ENCODE assay signal across 1 cellular context in the genomic region with DNA sequence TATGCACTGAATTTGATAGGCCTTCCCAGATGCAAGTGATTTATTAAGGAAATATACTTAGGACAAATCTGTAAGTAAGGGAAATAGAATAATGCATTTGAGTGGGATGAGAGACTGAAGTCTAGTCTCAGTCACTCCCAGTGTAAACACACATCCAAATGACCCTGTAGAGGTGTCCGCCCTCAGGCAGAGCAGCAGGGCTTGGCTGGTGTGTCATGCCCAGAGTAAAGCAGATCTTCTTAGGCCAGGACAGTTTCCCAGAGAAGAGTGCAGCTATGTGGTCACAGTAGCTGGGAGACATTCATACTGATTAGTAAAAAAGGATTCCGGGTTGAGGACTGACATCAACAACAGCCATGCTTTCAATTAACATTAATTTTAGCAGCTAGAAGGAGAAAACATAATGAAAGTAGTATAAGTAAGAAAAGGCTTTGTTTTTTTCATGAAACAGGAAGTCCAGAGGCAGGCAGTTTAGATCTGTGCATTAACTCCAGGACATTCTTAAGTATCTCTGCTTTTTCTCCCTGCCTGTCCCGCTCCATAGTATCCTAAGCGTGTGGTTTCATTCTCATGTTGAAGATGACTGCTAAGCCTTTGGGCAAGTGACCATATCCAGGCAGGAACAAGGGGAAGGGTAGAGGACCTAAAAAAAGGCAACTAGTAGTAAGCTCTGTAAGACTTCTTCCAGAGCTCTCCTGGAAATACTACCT.
TF ChIP-seq lines count a peak whose summit lies in the region.

No MANE protein-coding gene starts in this region.

TF ChIP-seq in WTC11, 78 proteins besides CTCF, POLR2A, EP300 and RAD21 (continued from another document):
- TF ChIP-seq, protein P1, sequence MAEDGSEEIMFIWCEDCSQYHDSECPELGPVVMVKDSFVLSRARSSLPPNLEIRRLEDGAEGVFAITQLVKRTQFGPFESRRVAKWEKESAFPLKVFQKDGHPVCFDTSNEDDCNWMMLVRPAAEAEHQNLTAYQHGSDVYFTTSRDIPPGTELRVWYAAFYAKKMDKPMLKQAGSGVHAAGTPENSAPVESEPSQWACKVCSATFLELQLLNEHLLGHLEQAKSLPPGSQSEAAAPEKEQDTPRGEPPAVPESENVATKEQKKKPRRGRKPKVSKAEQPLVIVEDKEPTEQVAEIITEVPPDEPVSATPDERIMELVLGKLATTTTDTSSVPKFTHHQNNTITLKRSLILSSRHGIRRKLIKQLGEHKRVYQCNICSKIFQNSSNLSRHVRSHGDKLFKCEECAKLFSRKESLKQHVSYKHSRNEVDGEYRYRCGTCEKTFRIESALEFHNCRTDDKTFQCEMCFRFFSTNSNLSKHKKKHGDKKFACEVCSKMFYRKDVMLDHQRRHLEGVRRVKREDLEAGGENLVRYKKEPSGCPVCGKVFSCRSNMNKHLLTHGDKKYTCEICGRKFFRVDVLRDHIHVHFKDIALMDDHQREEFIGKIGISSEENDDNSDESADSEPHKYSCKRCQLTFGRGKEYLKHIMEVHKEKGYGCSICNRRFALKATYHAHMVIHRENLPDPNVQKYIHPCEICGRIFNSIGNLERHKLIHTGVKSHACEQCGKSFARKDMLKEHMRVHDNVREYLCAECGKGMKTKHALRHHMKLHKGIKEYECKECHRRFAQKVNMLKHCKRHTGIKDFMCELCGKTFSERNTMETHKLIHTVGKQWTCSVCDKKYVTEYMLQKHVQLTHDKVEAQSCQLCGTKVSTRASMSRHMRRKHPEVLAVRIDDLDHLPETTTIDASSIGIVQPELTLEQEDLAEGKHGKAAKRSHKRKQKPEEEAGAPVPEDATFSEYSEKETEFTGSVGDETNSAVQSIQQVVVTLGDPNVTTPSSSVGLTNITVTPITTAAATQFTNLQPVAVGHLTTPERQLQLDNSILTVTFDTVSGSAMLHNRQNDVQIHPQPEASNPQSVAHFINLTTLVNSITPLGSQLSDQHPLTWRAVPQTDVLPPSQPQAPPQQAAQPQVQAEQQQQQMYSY (CRISPR knock-in tag; IDR thresholded peaks at IDR 0.05): no peak
- TF ChIP-seq FOXP1 (CRISPR knock-in tag; IDR thresholded peaks at IDR 0.05; ENCODE audit: borderline replicate concordance): no peak
- TF ChIP-seq, protein P2, sequence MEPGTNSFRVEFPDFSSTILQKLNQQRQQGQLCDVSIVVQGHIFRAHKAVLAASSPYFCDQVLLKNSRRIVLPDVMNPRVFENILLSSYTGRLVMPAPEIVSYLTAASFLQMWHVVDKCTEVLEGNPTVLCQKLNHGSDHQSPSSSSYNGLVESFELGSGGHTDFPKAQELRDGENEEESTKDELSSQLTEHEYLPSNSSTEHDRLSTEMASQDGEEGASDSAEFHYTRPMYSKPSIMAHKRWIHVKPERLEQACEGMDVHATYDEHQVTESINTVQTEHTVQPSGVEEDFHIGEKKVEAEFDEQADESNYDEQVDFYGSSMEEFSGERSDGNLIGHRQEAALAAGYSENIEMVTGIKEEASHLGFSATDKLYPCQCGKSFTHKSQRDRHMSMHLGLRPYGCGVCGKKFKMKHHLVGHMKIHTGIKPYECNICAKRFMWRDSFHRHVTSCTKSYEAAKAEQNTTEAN (CRISPR knock-in tag; IDR thresholded peaks at IDR 0.05): no peak
- TF ChIP-seq ETV6 (CRISPR knock-in tag; IDR thresholded peaks at IDR 0.05): no peak
- TF ChIP-seq EMX1 (CRISPR knock-in tag; IDR thresholded peaks at IDR 0.05): no peak
- TF ChIP-seq SMAD3 (CRISPR knock-in tag; IDR thresholded peaks at IDR 0.05; ENCODE audit: borderline replicate concordance): no peak
- no peak for TF ChIP-seq CBFB (CRISPR knock-in tag; IDR thresholded peaks at IDR 0.05; ENCODE audit: low read depth)
- TF ChIP-seq ZNF121 (CRISPR knock-in tag; IDR thresholded peaks at IDR 0.05): no peak
- TF ChIP-seq ZBTB21 (CRISPR knock-in tag; IDR thresholded peaks at IDR 0.05; ENCODE audit: borderline replicate concordance): no peak
- no peak for TF ChIP-seq SMAD4 (CRISPR knock-in tag; IDR thresholded peaks at IDR 0.05)
- TF ChIP-seq, protein P3, sequence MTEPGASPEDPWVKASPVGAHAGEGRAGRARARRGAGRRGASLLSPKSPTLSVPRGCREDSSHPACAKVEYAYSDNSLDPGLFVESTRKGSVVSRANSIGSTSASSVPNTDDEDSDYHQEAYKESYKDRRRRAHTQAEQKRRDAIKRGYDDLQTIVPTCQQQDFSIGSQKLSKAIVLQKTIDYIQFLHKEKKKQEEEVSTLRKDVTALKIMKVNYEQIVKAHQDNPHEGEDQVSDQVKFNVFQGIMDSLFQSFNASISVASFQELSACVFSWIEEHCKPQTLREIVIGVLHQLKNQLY (CRISPR knock-in tag; IDR thresholded peaks at IDR 0.05): no peak
